Comparison of ENCODE assay signal across 8 cellular contexts in genomic region chr21:29073222-29074006, GRCh38. TPM values are rescaled to one million over a fixed set of nuclear protein-coding genes. Genes with fewer than 3 reads are reported as not detected.
DNase-seq lines count a peak whose midpoint lies in the region; ATAC-seq and TF ChIP-seq lines count a peak whose summit lies in the region.

TSS of gene CCT8 (minus strand) at chr21:29073648. CDS start at chr21:29073590, 58 bp downstream.

- H3K4me3 ChIP-seq in BJ (ENCODE audit: low read depth, low read length) = peak within 1 kb of the TSS; percentile 82
- H3K4me3 ChIP-seq in colonic mucosa = peak within 1 kb of the TSS; percentile 95

- H3K27me3 ChIP-seq in BJ (ENCODE audit: control insufficient read depth, insufficient read depth, low read length) (no peaks in the 10 kb centered on the region), colonic mucosa (no peaks in the 10 kb centered on the region)

- no peaks in the 10 kb centered on the region for H3K9me3 ChIP-seq in colonic mucosa

- peaks cover 31% of the 10 kb centered on the region for H3K36me3 Mint-ChIP-seq in activated CD4-positive, alpha-beta T cell treated with anti-CD3 and anti-CD28 coated beads, Interleukin-2, amount 10 ng/mL, durations not matched to agents 24 days and 14 days (ENCODE audit: low read depth)

- peak; percentile 94 for DNase-seq in BJ (ENCODE audit: low read depth)
- DNase-seq in NCI-H526 treated with DMSO at 0.1 percent for 48 hours (lab: John Stamatoyannopoulos, UW) = peak; percentile 96
- peak; percentile 99 for DNase-seq in activated CD4-positive, alpha-beta T cell treated with anti-CD3 and anti-CD28 coated beads, Interleukin-2, amount 10 ng/mL, durations not matched to agents 24 days and 14 days
- peak; percentile 99 for DNase-seq in colonic mucosa
- DNase-seq in kidney tubule cell (ENCODE audit: low spot score) = peak; percentile 100
- peak; percentile 92 to 98 (median 96) for DNase-seq in stimulated activated CD4-positive, alpha-beta T cell treated with anti-CD3 and anti-CD28 coated beads, Interleukin-1b, Interleukin-23, amount 100 ng/mL, for 24 hours (ENCODE audit: low read depth in 4 of 4, low spot score in 1 of 4)

- no peaks in the 10 kb centered on the region for H3K36me3 ChIP-seq in BJ (ENCODE audit: control insufficient read depth, insufficient read depth, low read length)
- no peaks in the 10 kb centered on the region for H3K36me3 ChIP-seq in colonic mucosa

- TF ChIP-seq CTCF in BJ (IDR thresholded peaks at IDR 0.05; ENCODE audit: insufficient read depth, low read depth, low read length) (no peak), colonic mucosa (IDR thresholded peaks at IDR 0.05) (no peak)

- H3K4me1 Mint-ChIP-seq in activated CD4-positive, alpha-beta T cell treated with anti-CD3 and anti-CD28 coated beads, Interleukin-2, amount 10 ng/mL, durations not matched to agents 24 days and 14 days = peaks cover 47% of the 10 kb centered on the region

- peak within 1 kb of the TSS; percentile 89 to 93 for H3K9ac ChIP-seq in colonic mucosa (ENCODE audit: low read depth in 2 of 2, low read length in 2 of 2)

- H3K27ac ChIP-seq in colonic mucosa = peak within 1 kb of the TSS; percentile 95

- H3K9me3 Mint-ChIP-seq in activated CD4-positive, alpha-beta T cell treated with anti-CD3 and anti-CD28 coated beads, Interleukin-2, amount 10 ng/mL, durations not matched to agents 24 days and 14 days = no peaks in the 10 kb centered on the region

- H3K4me1 ChIP-seq in colonic mucosa = no peaks in the 10 kb centered on the region

- POLR2A ChIA-PET in BJ (lab: Charles Lee) = interaction anchor here (0.6 kb wide), 1 partner anchor 794 kb away, joined by 3 read pairs; no protein-coding TSS in a partner anchor

- H3K4me3 Mint-ChIP-seq in activated CD4-positive, alpha-beta T cell treated with anti-CD3 and anti-CD28 coated beads, Interleukin-2, amount 10 ng/mL, durations not matched to agents 24 days and 14 days = peak within 1 kb of the TSS; percentile 100

- intact Hi-C loops in activated CD4-positive, alpha-beta T cell treated with anti-CD3 and anti-CD28 coated beads, Interleukin-2, amount 10 ng/mL, durations not matched to agents 24 days and 14 days (cut with micrococcal nuclease) = loop anchor here (1.0 to 5.0 kb wide), 6 partner anchors 49 to 274 kb away; partner anchors contain the start of gene USP16
- intact Hi-C loops in colonic mucosa (cut with DNase I) = no loop called here

- CTCF ChIA-PET in BJ (lab: Yijun Ruan, JAX) = interaction anchor here (1.0 to 1.6 kb wide), 4 partner anchors 13 to 51 kb away, joined by 3 to 4 read pairs (median 4); partner anchors contain the start of gene USP16

- peak; percentile 89 for ATAC-seq in GM19324 (IDR thresholded peaks at IDR 0.05; ENCODE audit: low FRiP score, unreplicated experiment)
- ATAC-seq in HG03469 (IDR thresholded peaks at IDR 0.05; ENCODE audit: unreplicated experiment) = peak; percentile 82

- H3K27me3 Mint-ChIP-seq in activated CD4-positive, alpha-beta T cell treated with anti-CD3 and anti-CD28 coated beads, Interleukin-2, amount 10 ng/mL, durations not matched to agents 24 days and 14 days = no peaks in the 10 kb centered on the region

- peak within 1 kb of the TSS; percentile 99 for H3K27ac Mint-ChIP-seq in activated CD4-positive, alpha-beta T cell treated with anti-CD3 and anti-CD28 coated beads, Interleukin-2, amount 10 ng/mL, durations not matched to agents 24 days and 14 days

RNA-seq across cellular contexts. Expression of gene CCT8, which starts in this region (rescaled TPM):
- 71.6 and 163 TPM in 2 replicates for polyA plus RNA-seq in BJ (2011; rRNA removed)
- polyA minus RNA-seq in BJ (2011; rRNA and poly(A)+ RNA removed) = 52.1 and 69.5 TPM in 2 replicates
- 432 and 438 TPM in 2 replicates for total RNA-seq in activated CD4-positive, alpha-beta T cell treated with anti-CD3 and anti-CD28 coated beads, Interleukin-2, amount 10 ng/mL, durations not matched to agents 24 days and 14 days
- total RNA-seq in colonic mucosa = 100 to 1,000 TPM; 106 to 190 TPM

Comparison
In these comparisons a context has a peak if more than half of its experiments do, and no peak if none do; other contexts are left out.
1. Peak in every context shown above with its lines: DNase-seq, ATAC-seq, H3K4me3 ChIP-seq and H3K27ac ChIP-seq.